Comparison of ENCODE assay signal across 8 cellular contexts in genomic region chr17:44830359-44831269, GRCh38. TPM values are rescaled to one million over a fixed set of nuclear protein-coding genes. Genes with fewer than 3 reads are reported as not detected.
DNase-seq lines count a peak whose midpoint lies in the region; ATAC-seq, FAIRE-seq and TF ChIP-seq lines count a peak whose summit lies in the region.

No MANE protein-coding gene starts in this region.

- H3K4me2 ChIP-seq in PC-3 (ENCODE audit: low read length) (peak overlapping the region; percentile 80), K562 (ENCODE audit: insufficient read depth, low read length) (no peak overlapping the region)

- 36% methylated on average over 43 of the region's 58 CpGs for WGBS in K562 (ENCODE audit: insufficient coverage, low coverage, missing lambda C conversion rate)

- H3K36me3 ChIP-seq in PC-3 (ENCODE audit: low read depth, low read length) (no peaks in the 10 kb centered on the region), K562 (ENCODE audit: control insufficient read depth, insufficient read depth, low read length) (no peaks in the 10 kb centered on the region)

- in situ Hi-C loops in K562 (cut with MboI) = no loop called here

- H3K27ac ChIP-seq in PC-3 (ENCODE audit: low read length) (no peak overlapping the region), K562 (ENCODE audit: extremely low read depth, low read depth, low read length) (no peak overlapping the region)

- TF ChIP-seq CTCF in PC-3 (conservative IDR thresholded peaks at IDR 0.05; ENCODE audit: low read depth, low read length) = no peak
- TF ChIP-seq CTCF in K562 (IDR thresholded peaks at IDR 0.05 in 2 of 3, conservative IDR thresholded peaks at IDR 0.05 in 1 of 3; ENCODE audit: insufficient read depth in 2 of 3, low read depth in 1 of 3, low read length in 3 of 3) = no peak

- POLR2A ChIA-PET in PC-3 (lab: Charles Lee; ENCODE audit: unreplicated experiment) (no interaction called here), K562 (lab: Yijun Ruan, JAX) (no interaction called here)

- H3K79me2 ChIP-seq in PC-3 (ENCODE audit: low read length) (peaks cover 42% of the 10 kb centered on the region), K562 (ENCODE audit: control insufficient read depth, insufficient read depth, low read length) (no peaks in the 10 kb centered on the region)

- intact Hi-C loops in PC-3 (cut with micrococcal nuclease) = no loop called here
- intact Hi-C loops in K562 (cut with micrococcal nuclease) = no loop called here

- H3F3A ChIP-seq in PC-3 (ENCODE audit: low read length, unreplicated experiment) = no peaks in the 10 kb centered on the region

- H3K4me3 ChIP-seq in PC-3 (ENCODE audit: low read length) (peak overlapping the region; percentile 75), K562 (peak overlapping the region; percentile 31; the same call in 1 of the 2 replicates)

- H3K4me1 ChIP-seq in PC-3 (ENCODE audit: insufficient read depth, low read length) = peaks cover 25% of the 10 kb centered on the region
- peaks cover 0 to 15% of the 10 kb centered on the region in 2 experiments; a peak in 4 of 5 replicates for H3K4me1 ChIP-seq in K562 (replicated peaks in 1 of 2; ENCODE audit: control insufficient read depth in 2 of 2, insufficient read depth in 2 of 2, low read length in 2 of 2)

- CTCF ChIA-PET in PC-3 (lab: Charles Lee) = interaction anchor here (0.7 to 1.4 kb wide), 2 partner anchors 16 to 51 kb away, joined by 4 to 7 read pairs; no protein-coding TSS in a partner anchor
- CTCF ChIA-PET in K562 (lab: Yijun Ruan, JAX; ENCODE audit: low intra/inter-chr PET ratio) = interaction anchor here (0.9 kb wide), 1 partner anchor 52 kb away, joined by 4 read pairs; no protein-coding TSS in a partner anchor

- FAIRE-seq in G401.6 (lab: Jason Lieb, UNC) (peak; percentile 97), K562 (lab: Jason Lieb, UNC) (no peak)

- H3K9me3 ChIP-seq in PC-3 (ENCODE audit: low read length) = no peaks in the 10 kb centered on the region
- no peaks in the 10 kb centered on the region for H3K9me3 ChIP-seq in K562 (replicated peaks; ENCODE audit: control insufficient read depth, insufficient read depth, low read depth, low read length)

- no peak for TF ChIP-seq POLR2A in K562 (conservative IDR thresholded peaks at IDR 0.05)

- H3K9me2 ChIP-seq in PC-3 (replicated peaks; ENCODE audit: low read length) = no peaks in the 10 kb centered on the region

- H4K20me1 ChIP-seq in PC-3 (ENCODE audit: low read length) (no peaks in the 10 kb centered on the region), K562 (replicated peaks; ENCODE audit: control insufficient read depth, insufficient read depth, low read length) (0 out of 2 replicates have a peak, but pooled peaks cover 4% of the 10 kb centered on the region)

- TF ChIP-seq RAD21 in K562 (CRISPR knock-in tag; conservative IDR thresholded peaks at IDR 0.05 in 1 of 2, IDR thresholded peaks at IDR 0.05 in 1 of 2) = no peak

- H3K27me3 ChIP-seq in PC-3 (ENCODE audit: low read length) (no peaks in the 10 kb centered on the region), K562 (ENCODE audit: control insufficient read depth in 2 of 2, insufficient read depth in 2 of 2, low read length in 2 of 2) (peaks cover 23 to 55% of the 10 kb centered on the region in 2 experiments)

- H2AFZ ChIP-seq in PC-3 (ENCODE audit: low read length) = peak overlapping the region; percentile 95
- no peak overlapping the region for H2AFZ ChIP-seq in K562 (ENCODE audit: low read depth, low read length)

- H3K9ac ChIP-seq in PC-3 (ENCODE audit: low read length) = peak overlapping the region; percentile 70
- peak overlapping the region in 1 of 2 experiments; percentile 78; a peak in 1 of 4 replicates for H3K9ac ChIP-seq in K562 (ENCODE audit: insufficient read depth in 1 of 2, low read depth in 2 of 2, low read length in 2 of 2)

- TF ChIP-seq EP300 in K562 (IDR thresholded peaks at IDR 0.05; ENCODE audit: low read length) = no peak

- ATAC-seq in PC-3 (peak; percentile 65), K562 (no peak), GM18520 (IDR thresholded peaks at IDR 0.05; ENCODE audit: unreplicated experiment) (no peak), HG03025 (IDR thresholded peaks at IDR 0.05; ENCODE audit: low FRiP score, unreplicated experiment) (no peak)

- TSS peak; percentile 66 for BruUV-seq in PC-3 (replicated peaks; lab: Mats Ljungman, UMichigan)
- BruUV-seq in K562 (replicated peaks; lab: Mats Ljungman, UMichigan) = no TSS peak

- DNase-seq in PC-3 (peak; percentile 49), K562 (ENCODE audit: extremely low read depth in 1 of 4, low spot score in 3 of 4) (no peak), iPS-NIHi11 (ENCODE audit: low spot score) (peak; percentile 31), DMS153 (lab: John Stamatoyannopoulos, UW) (no peak)
- peak; percentile 38 for DNase-seq in stimulated activated CD4-positive, alpha-beta T cell treated with anti-CD3 and anti-CD28 coated beads, Interleukin-15, amount 100 ng/mL, for 24 hours

- no peaks in the 10 kb centered on the region for H3K9me1 ChIP-seq in K562 (ENCODE audit: control insufficient read depth, insufficient read depth, low read length)

TF ChIP-seq in K562, 482 proteins besides CTCF, POLR2A, EP300 and RAD21 (continues in another document):
- no peak for TF ChIP-seq BCOR (IDR thresholded peaks at IDR 0.05)
- peak; percentile 54; the same call in 1 of the 2 replicates for TF ChIP-seq SAFB (IDR thresholded peaks at IDR 0.05; ENCODE audit: borderline replicate concordance, low read depth, low read length)
- no peak for TF ChIP-seq CBX8 (IDR thresholded peaks at IDR 0.05; ENCODE audit: borderline replicate concordance, extremely low read depth, low read depth, low read length, poor library complexity, severe bottlenecking)
- peak; percentile 77 for TF ChIP-seq ZBTB33 (CRISPR knock-in tag; IDR thresholded peaks at IDR 0.05)
- no peak for TF ChIP-seq ZNF263 (CRISPR knock-in tag; IDR thresholded peaks at IDR 0.05; ENCODE audit: borderline replicate concordance)
- peak; percentile 17 for TF ChIP-seq KDM5B (IDR thresholded peaks at IDR 0.05; ENCODE audit: insufficient replicate concordance, low read depth, low read length)
- no peak for TF ChIP-seq ZNF583 (CRISPR knock-in tag; IDR thresholded peaks at IDR 0.05)
- no peak for TF ChIP-seq BRCA1 (IDR thresholded peaks at IDR 0.05)
- no peak for TF ChIP-seq BRCA1 (CRISPR knock-in tag; IDR thresholded peaks at IDR 0.05)
- TF ChIP-seq ZNF143 (CRISPR knock-in tag; IDR thresholded peaks at IDR 0.05) = no peak
- no peak for TF ChIP-seq PHF21A (IDR thresholded peaks at IDR 0.05; ENCODE audit: borderline replicate concordance, low read depth)

RNA-seq across cellular contexts. Expression of gene GJC1, which starts 0.5 kb away (rescaled TPM):
- total RNA-seq in PC-3 (2014; rRNA removed) (16.4 and 17.1 TPM in 2 replicates), K562 (2014; rRNA removed) (0.05 and 0.61 TPM in 2 replicates), K562 (2014; rRNA removed; fragmentation: Illumina TruSeq; extraction: Trizol) (0.15 and 0.19 TPM in 2 replicates), K562 (2015; rRNA removed; fragmentation: Illumina TruSeq; extraction: Trizol) (0.04 TPM in 2 replicates), K562 (2021) (0.33 and 0.58 TPM in 2 replicates)
- 1.8 and 2.2 TPM in 2 replicates for total RNA-seq in K562 (2011; cell fraction: chromatin; rRNA removed; ENCODE audit: low replicate concordance)
- total RNA-seq in K562 (2011; cell fraction: nucleolus; rRNA removed) = 0.67 and 0.79 TPM in 2 replicates
- 1.0 and 3.1 TPM in 2 replicates for total RNA-seq in K562 (2011; cell fraction: nucleoplasm; rRNA removed)
- polyA plus RNA-seq in K562 (2011; rRNA removed) (0.66 and 1.4 TPM in 2 replicates), K562 (2014; fragmentation: Illumina TruSeq; extraction: Trizol) (0.18 and 0.28 TPM in 2 replicates), K562 (2014; fragmentation: Nextera tagmentation; extraction: Ambion mirVana) (under 1 TPM in 1 of 2 experiments, not detected in 1; 0.17 TPM), K562 (2014; rRNA removed) (0.04 and 0.20 TPM in 2 replicates)
- polyA plus RNA-seq in K562 (2011; cell fraction: cytosol; rRNA removed) = 0.62 and 0.97 TPM in 2 replicates
- polyA plus RNA-seq in K562 (2011; cell fraction: nucleus; rRNA removed) = 0.31 and 0.67 TPM in 2 replicates
- 0.10 and 0.15 TPM in 2 replicates for polyA plus RNA-seq in K562 (2012)
- polyA minus RNA-seq in K562 (2011; rRNA and poly(A)+ RNA removed) = 0.54 and 2.7 TPM in 2 replicates
- polyA minus RNA-seq in K562 (2011; cell fraction: cytosol; rRNA and poly(A)+ RNA removed) = 0.18 and 0.76 TPM in 2 replicates
- 0.22 and 0.27 TPM in 2 replicates for polyA minus RNA-seq in K562 (2011; cell fraction: nucleus; rRNA and poly(A)+ RNA removed)

RNA-seq across cellular contexts. Expression of gene HIGD1B, which starts 17.1 kb away (rescaled TPM):
- not detected in 2 replicates for total RNA-seq in PC-3 (2014; rRNA removed)
- total RNA-seq in K562 (2011; cell fraction: chromatin; rRNA removed; ENCODE audit: low replicate concordance) = not detected in 2 replicates
- not detected in 2 replicates for total RNA-seq in K562 (2011; cell fraction: nucleolus; rRNA removed)
- not detected in 2 replicates for total RNA-seq in K562 (2011; cell fraction: nucleoplasm; rRNA removed)
- total RNA-seq in K562 (2014; rRNA removed) = not detected in 2 replicates
- total RNA-seq in K562 (2014; rRNA removed; fragmentation: Illumina TruSeq; extraction: Trizol) = not detected in 2 replicates
- total RNA-seq in K562 (2015; rRNA removed; fragmentation: Illumina TruSeq; extraction: Trizol) = not detected in 2 replicates
- total RNA-seq in K562 (2021) = not detected in 2 replicates
- polyA plus RNA-seq in K562 (2011; rRNA removed) = not detected in 2 replicates
- not detected in 2 replicates for polyA plus RNA-seq in K562 (2011; cell fraction: cytosol; rRNA removed)
- polyA plus RNA-seq in K562 (2011; cell fraction: nucleus; rRNA removed) = not detected in 2 replicates
- 0.22 TPM in 1 of 2 replicates, not detected in the other for polyA plus RNA-seq in K562 (2012)
- polyA plus RNA-seq in K562 (2014; fragmentation: Illumina TruSeq; extraction: Trizol) = not detected in 2 replicates
- polyA plus RNA-seq in K562 (2014; fragmentation: Nextera tagmentation; extraction: Ambion mirVana) = not detected
- polyA plus RNA-seq in K562 (2014; rRNA removed) = not detected in 2 replicates
- polyA minus RNA-seq in K562 (2011; rRNA and poly(A)+ RNA removed) = not detected in 2 replicates
- polyA minus RNA-seq in K562 (2011; cell fraction: cytosol; rRNA and poly(A)+ RNA removed) = not detected in 2 replicates
- polyA minus RNA-seq in K562 (2011; cell fraction: nucleus; rRNA and poly(A)+ RNA removed) = not detected in 2 replicates

Comparison
In these comparisons a context has a peak if more than half of its experiments do, and no peak if none do; other contexts are left out.
1. DNase-seq: peak in PC-3 (single experiment), iPS-NIHi11 (single experiment) and stimulated activated CD4-positive, alpha-beta T cell treated with anti-CD3 and anti-CD28 coated beads, Interleukin-15, amount 100 ng/mL, for 24 hours (single experiment); none in K562 (0 of 4) and DMS153 (single experiment).